In genomic region chr17:32135497-32136117, GRCh38 we compare ENCODE assay signal across 1 cellular context.
TF ChIP-seq lines count a peak whose summit lies in the region.

No MANE protein-coding gene starts in this region.

TF ChIP-seq in K562, 482 proteins besides CTCF, POLR2A, EP300 and RAD21 (continued from another document):
- TF ChIP-seq HINFP (tag; conservative IDR thresholded peaks at IDR 0.05; ENCODE audit: low read depth): 0 out of 2 replicates have a peak, but pooled peaks have one; percentile 45
- peak; percentile 98 for TF ChIP-seq ZBTB33 (CRISPR knock-in tag; IDR thresholded peaks at IDR 0.05)
- peak; percentile 73 for TF ChIP-seq CC2D1A (IDR thresholded peaks at IDR 0.05)
- TF ChIP-seq CTBP1 (IDR thresholded peaks at IDR 0.05; ENCODE audit: borderline replicate concordance): 0 out of 2 replicates have a peak, but pooled peaks have one; percentile 28
- peak; percentile 81; the same call in 1 of the 2 replicates for TF ChIP-seq CBX5 (IDR thresholded peaks at IDR 0.05; ENCODE audit: borderline replicate concordance, low read depth)
TF ChIP-seq in K562: peak in this region for 10; not testable (repeated sequence) for 472.
